In the genomic region with DNA sequence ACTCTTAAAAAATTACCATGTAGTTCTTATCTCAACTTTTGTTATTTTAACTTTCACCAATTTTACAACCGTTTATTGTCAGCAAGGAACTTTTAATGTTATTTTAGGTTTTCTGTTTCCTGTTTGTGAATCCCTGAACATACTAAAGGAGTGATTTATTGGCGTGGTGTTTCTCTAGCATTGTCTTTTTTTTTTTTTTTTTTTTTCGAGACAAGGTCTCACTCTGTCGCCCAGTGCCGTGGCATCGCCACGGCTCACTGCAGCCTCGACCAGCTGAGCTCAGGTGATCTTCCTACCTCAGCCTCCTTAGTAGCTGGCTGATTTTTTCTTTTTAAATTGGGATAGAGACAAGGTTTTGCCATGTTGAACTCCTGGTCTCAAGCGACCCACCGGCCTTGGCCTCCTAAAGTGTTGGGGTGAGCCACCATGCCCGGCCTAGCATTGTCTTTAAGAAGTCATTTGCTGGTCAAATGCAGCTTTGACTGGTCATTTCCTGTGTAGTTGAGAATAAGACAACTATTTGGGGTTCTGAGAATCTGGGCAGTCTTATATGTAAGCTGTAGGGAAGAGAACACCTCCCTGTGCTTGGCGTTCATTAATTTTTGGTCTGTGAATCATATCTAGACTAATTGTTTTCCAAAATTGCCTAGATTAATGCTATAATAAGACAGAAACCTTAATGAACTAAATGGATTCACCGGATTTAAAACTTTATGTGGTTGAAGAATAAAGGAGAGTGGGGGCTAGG, we compare ENCODE assay signal across 1 cellular context.
TF ChIP-seq lines count a peak whose summit lies in the region.

No MANE protein-coding gene starts in this region.

TF ChIP-seq in endothelial cell of umbilical vein, 7 proteins besides CTCF, POLR2A, EP300 and RAD21:
- TF ChIP-seq MYC (IDR thresholded peaks at IDR 0.05; ENCODE audit: low read depth, low read length) (no peak), POLR2AphosphoS5 (IDR thresholded peaks at IDR 0.05; ENCODE audit: insufficient read depth, low read depth, low read length) (peak; percentile 58), FOS (IDR thresholded peaks at IDR 0.05; ENCODE audit: borderline replicate concordance, insufficient read depth, low read length) (peak; percentile 26), JUN (IDR thresholded peaks at IDR 0.05; ENCODE audit: borderline replicate concordance, insufficient read depth, insufficient read length, low read depth) (peak; percentile 2), GATA2 (IDR thresholded peaks at IDR 0.05; ENCODE audit: insufficient read depth, insufficient read length, low read depth, low read length) (no peak), EZH2 (IDR thresholded peaks at IDR 0.05; ENCODE audit: borderline replicate concordance, low read depth, low read length, severe bottlenecking) (no peak)
- TF ChIP-seq, protein P1, sequence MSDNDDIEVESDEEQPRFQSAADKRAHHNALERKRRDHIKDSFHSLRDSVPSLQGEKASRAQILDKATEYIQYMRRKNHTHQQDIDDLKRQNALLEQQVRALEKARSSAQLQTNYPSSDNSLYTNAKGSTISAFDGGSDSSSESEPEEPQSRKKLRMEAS (IDR thresholded peaks at IDR 0.05; ENCODE audit: insufficient read depth, insufficient read length) = no peak
